Comparison of ENCODE assay signal across 8 cellular contexts in genomic region chr3:37859908-37860199, GRCh38. TPM values are rescaled to one million over a fixed set of nuclear protein-coding genes. Genes with fewer than 3 reads are reported as not detected.
DNase-seq lines count a peak whose midpoint lies in the region; ATAC-seq and TF ChIP-seq lines count a peak whose summit lies in the region.
"Had no signal": no experiment of that assay in that cellular context is flagged by ENCODE, and none has a peak within 500 bp of the region (broad histone marks: within the 10 kb centered on the region; RNA-seq: fewer than 3 reads in every experiment).

No MANE protein-coding gene starts in this region.

- H3K9me3 Mint-ChIP-seq in immature natural killer cell: no peaks in the 10 kb centered on the region
- H3K9me3 Mint-ChIP-seq: activated CD4-positive, alpha-beta memory T cell treated with anti-CD3 and anti-CD28 coated beads for 36 hours had no signal

- H3K27ac Mint-ChIP-seq in immature natural killer cell: no peak overlapping the region
- H3K27ac Mint-ChIP-seq: activated CD4-positive, alpha-beta memory T cell treated with anti-CD3 and anti-CD28 coated beads for 36 hours had no signal

- no peaks in the 10 kb centered on the region for H3K9me3 ChIP-seq in HCT116 (ENCODE audit: control insufficient read depth in 1 of 2, insufficient read depth in 1 of 2, low read depth in 1 of 2, low read length in 2 of 2)
- no peaks in the 10 kb centered on the region for H3K9me3 ChIP-seq in smooth muscle cell (replicated peaks; ENCODE audit: low read depth)

- TF ChIP-seq POLR2A in HCT116 (IDR thresholded peaks at IDR 0.05; ENCODE audit: borderline replicate concordance, extremely low read depth, insufficient read depth, insufficient read length): no peak

- H3K4me2 ChIP-seq in HCT116 (ENCODE audit: low read length) (peak overlapping the region; percentile 48), smooth muscle cell (peak overlapping the region; percentile 69)

- peaks cover 30 to 40% of the 10 kb centered on the region in 2 experiments for H3K4me1 ChIP-seq in HCT116 (ENCODE audit: control insufficient read depth in 1 of 2, insufficient read depth in 2 of 2, low read length in 2 of 2)
- H3K4me1 ChIP-seq in smooth muscle cell (ENCODE audit: low read depth): peaks cover 8% of the 10 kb centered on the region

- POLR2A ChIA-PET in HCT116 (lab: Charles Lee): no interaction called here

- H3K4me3 ChIP-seq in HCT116 (replicated peaks in 1 of 2; ENCODE audit: low read depth in 1 of 2, low read length in 2 of 2) (no peak overlapping the region), smooth muscle cell (no peak overlapping the region)

- H3K36me3 Mint-ChIP-seq in immature natural killer cell: no peaks in the 10 kb centered on the region
- H3K36me3 Mint-ChIP-seq: activated CD4-positive, alpha-beta memory T cell treated with anti-CD3 and anti-CD28 coated beads for 36 hours had no signal

- peaks cover 7% of the 10 kb centered on the region for H3F3A ChIP-seq in smooth muscle cell (ENCODE audit: low read depth)

- TF ChIP-seq RAD21 in HCT116 (IDR thresholded peaks at IDR 0.05; ENCODE audit: low read depth): no peak

- CTCF ChIA-PET in HCT116 (lab: Charles Lee): no interaction called here

- H3K27me3 Mint-ChIP-seq in immature natural killer cell (ENCODE audit: low read depth in 3 of 3): peaks cover 6 to 26% (median 8%) of the 10 kb centered on the region in 3 donors

- no peaks in the 10 kb centered on the region; the same call in 1 of the 2 replicates for H4K20me1 ChIP-seq in HCT116 (ENCODE audit: insufficient read depth)
- H4K20me1 ChIP-seq in smooth muscle cell (ENCODE audit: low read depth): peaks cover 28% of the 10 kb centered on the region

- TF ChIP-seq CTCF in HCT116 (IDR thresholded peaks at IDR 0.05 in 2 of 3, conservative IDR thresholded peaks at IDR 0.05 in 1 of 3; ENCODE audit: borderline replicate concordance in 1 of 3, insufficient read depth in 1 of 3, low read depth in 2 of 3, low read length in 2 of 3): no peak
- no peak for TF ChIP-seq CTCF in VCaP (conservative IDR thresholded peaks at IDR 0.05)
- no peak for TF ChIP-seq CTCF in smooth muscle cell (IDR thresholded peaks at IDR 0.05; ENCODE audit: borderline replicate concordance, insufficient read depth, poor library complexity, severe bottlenecking)
- TF ChIP-seq CTCF in GM10266 (IDR thresholded peaks at IDR 0.05; ENCODE audit: control insufficient read depth, insufficient read depth, low read depth, missing control alignments): no peak

- 84% methylated on average over 6 of the region's 6 CpGs for WGBS in smooth muscle cell (ENCODE audit: low lambda C conversion rate)

- H3K9ac ChIP-seq in HCT116 (ENCODE audit: low read length) (no peak overlapping the region), smooth muscle cell (ENCODE audit: low read depth) (no peak overlapping the region)

- H2AFZ ChIP-seq in HCT116 (ENCODE audit: low read depth, low read length, poor library complexity, severe bottlenecking) (no peak overlapping the region), smooth muscle cell (ENCODE audit: low read depth) (no peak overlapping the region)

- H3K4me3 Mint-ChIP-seq in immature natural killer cell: peak overlapping the region; percentile 15 to 91 (median 87)

- intact Hi-C loops in HCT116 (cut with micrococcal nuclease): loop anchor here (10.0 kb wide), 1 partner anchor 795 kb away; no protein-coding TSS in a partner anchor

- H3K79me2 ChIP-seq in HCT116 (ENCODE audit: insufficient read depth, low read length) (peaks cover 28% of the 10 kb centered on the region), smooth muscle cell (ENCODE audit: low read depth) (peaks cover 25% of the 10 kb centered on the region)

- no peak for DNase-seq in HCT116 (ENCODE audit: low read depth, low spot score)
- DNase-seq in immature natural killer cell: no peak
- DNase-seq in smooth muscle cell (lab: John Stamatoyannopoulos, UW; ENCODE audit: unreplicated experiment): no peak
- DNase-seq in GM10266 (ENCODE audit: extremely low spot score): no peak
- no peak for DNase-seq in DMS153 (lab: John Stamatoyannopoulos, UW)

- no peaks in the 10 kb centered on the region for H3K9me2 ChIP-seq in HCT116 (ENCODE audit: insufficient read depth)

- H3K36me3 ChIP-seq in HCT116 (ENCODE audit: control insufficient read depth in 1 of 2, insufficient read depth in 2 of 2, low read length in 2 of 2) (no peaks in the 10 kb centered on the region), smooth muscle cell (ENCODE audit: low read depth) (no peaks in the 10 kb centered on the region)

- peak overlapping the region; percentile 15; the same call in 1 of the 2 replicates for H3K27ac ChIP-seq in HCT116 (ENCODE audit: low read depth, low read length)
- H3K27ac ChIP-seq in VCaP: peak overlapping the region; percentile 99
- peak overlapping the region; percentile 71 for H3K27ac ChIP-seq in smooth muscle cell (ENCODE audit: low read depth)

- ATAC-seq in HCT116 (no peak), GM18867 (IDR thresholded peaks at IDR 0.05; ENCODE audit: unreplicated experiment) (no peak)

- H3K27me3 ChIP-seq in HCT116 (ENCODE audit: insufficient read depth, low read length) (no peaks in the 10 kb centered on the region), smooth muscle cell (ENCODE audit: low read depth) (no peaks in the 10 kb centered on the region)

- RAD21 ChIA-PET in HCT116 (lab: Charles Lee; ENCODE audit: low non-redundant PET in 1 of 2, low total read pairs in 2 of 2, uncharacterized antibody in 2 of 2, unreplicated experiment in 2 of 2): no interaction called here

- peaks cover 19 to 20% of the 10 kb centered on the region in 2 donors for H3K4me1 Mint-ChIP-seq in immature natural killer cell

- no TSS peak for BruUV-seq in HCT116 (replicated peaks; lab: Mats Ljungman, UMichigan)

TF ChIP-seq in HCT116, 20 proteins besides CTCF, POLR2A, EP300 and RAD21:
- TF ChIP-seq ZNF274 (IDR thresholded peaks at IDR 0.05; ENCODE audit: low read depth, low read length): no peak
- TF ChIP-seq ELF1 (IDR thresholded peaks at IDR 0.05; ENCODE audit: borderline replicate concordance, low read depth): no peak
- no peak for TF ChIP-seq EZH2 (IDR thresholded peaks at IDR 0.05)
- TF ChIP-seq ATF3 (IDR thresholded peaks at IDR 0.05): no peak
- TF ChIP-seq EZH2phosphoT487 (IDR thresholded peaks at IDR 0.05; ENCODE audit: borderline replicate concordance): no peak
- no peak for TF ChIP-seq FOSL1 (IDR thresholded peaks at IDR 0.05; ENCODE audit: low read depth)
- TF ChIP-seq SIN3A (IDR thresholded peaks at IDR 0.05; ENCODE audit: low read depth): no peak
- TF ChIP-seq JUND (IDR thresholded peaks at IDR 0.05): no peak
- TF ChIP-seq ZBTB33 (IDR thresholded peaks at IDR 0.05; ENCODE audit: extremely low read depth, insufficient replicate concordance, low read length): no peak
- no peak for TF ChIP-seq TCF7L2 (IDR thresholded peaks at IDR 0.05; ENCODE audit: borderline replicate concordance, extremely low read depth, insufficient read depth, insufficient read length)
- no peak for TF ChIP-seq SP1 (IDR thresholded peaks at IDR 0.05; ENCODE audit: low read depth)
- no peak for TF ChIP-seq EGR1 (IDR thresholded peaks at IDR 0.05; ENCODE audit: low read depth)
- no peak for TF ChIP-seq SRF (IDR thresholded peaks at IDR 0.05; ENCODE audit: low read depth)

RNA-seq across cellular contexts. Expression of gene CTDSPL, which starts 1.8 kb away (rescaled TPM):
- total RNA-seq in HCT116 (2021; ENCODE audit: unreplicated experiment) (34.4 TPM), smooth muscle cell (26.8 and 34.3 TPM in 2 replicates)
- 17.1 and 27.8 TPM in 2 replicates for polyA plus RNA-seq in HCT116 (2012)
- polyA plus RNA-seq in immature natural killer cell (under 1 TPM in 1 of 3 donors, not detected in 2; 0.87 TPM), smooth muscle cell (31.3 and 35.7 TPM in 2 replicates)

Comparison
In these comparisons a context has a peak if more than half of its experiments do, and no peak if none do; other contexts are left out.
1. H3K27ac ChIP-seq: peak in every context shown above with its lines; median percentile 99 in VCaP; 71 in smooth muscle cell; 15 in HCT116.